ENCODE assay signal across 20 cellular contexts in the genomic region with DNA sequence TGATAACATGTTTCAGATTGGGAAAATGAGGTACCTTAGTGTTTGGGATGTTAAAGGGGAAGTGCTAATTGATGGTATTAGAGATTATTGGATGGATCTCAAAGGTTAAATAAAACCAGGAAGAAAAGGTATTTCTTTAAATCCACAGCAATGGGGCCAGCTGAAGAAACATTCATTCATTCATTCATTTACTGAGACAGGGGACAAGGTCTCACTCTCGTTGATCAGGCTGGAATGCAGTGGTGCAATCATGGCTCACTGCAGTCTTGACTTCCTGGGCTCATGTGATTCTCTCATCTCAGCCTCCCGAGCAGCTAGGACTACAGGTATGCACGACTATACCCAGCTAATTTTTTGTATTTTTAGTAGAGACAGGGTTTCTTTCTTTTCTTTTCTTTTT.
"Had no signal": no experiment of that assay in that cellular context is flagged by ENCODE, and none has a peak within 500 bp of the region (broad histone marks: within the 10 kb centered on the region; RNA-seq: fewer than 3 reads in every experiment).

No MANE protein-coding gene starts in this region.

- DNase-seq: activated B cell treated with CpG ODN at 0.5 μM for 24 hours; activated CD4-positive, alpha-beta T cell treated with anti-CD3 and anti-CD28 coated beads, Interleukin-2, amount 10 ng/mL, durations not matched to agents 24 days and 14 days; activated CD8-positive, alpha-beta memory T cell treated with anti-CD3 and anti-CD28 coated beads for 24 hours; activated effector memory CD4-positive, alpha-beta T cell treated with anti-CD3 and anti-CD28 coated beads, Interleukin-2, amount 50 U/mL, for 16 hours; activated naive CD4-positive, alpha-beta T cell treated with anti-CD3 and anti-CD28 coated beads, Interleukin-2, amount 10 ng/mL, durations not matched to agents 7 days and 5 days; anterior cingulate cortex; body of pancreas; effector CD4-positive, alpha-beta T cell; left lung; naive thymus-derived CD8-positive, alpha-beta T cell; posterior cingulate gyrus; retina; stimulated activated CD4-positive, alpha-beta T cell treated with anti-CD3 and anti-CD28 coated beads, Interleukin-4, amount 100 ng/mL, for 24 hours; stimulated activated naive CD8-positive, alpha-beta T cell treated with anti-CD3 and anti-CD28 coated beads, Interleukin-15, Interleukin-2, amounts not matched to agents 100 U/mL and 50 U/mL, for 24 hours; T1000; upper lobe of right lung had no signal

- H3K27me3 Mint-ChIP-seq: activated B cell treated with CpG ODN at 0.5 μM for 24 hours; activated CD4-positive, alpha-beta T cell treated with anti-CD3 and anti-CD28 coated beads, Interleukin-2, amount 10 ng/mL, durations not matched to agents 24 days and 14 days; activated naive CD4-positive, alpha-beta T cell treated with anti-CD3 and anti-CD28 coated beads, Interleukin-2, amount 10 ng/mL, durations not matched to agents 7 days and 5 days; dendritic cell treated with granulocyte-macrophage colony-stimulating factor and Interleukin-4, amounts not matched to agents 40 ng/mL and 50 ng/mL, for 4 days; naive thymus-derived CD8-positive, alpha-beta T cell had no signal

- H3K9me3 Mint-ChIP-seq: activated B cell treated with CpG ODN at 0.5 μM for 24 hours; activated CD4-positive, alpha-beta T cell treated with anti-CD3 and anti-CD28 coated beads, Interleukin-2, amount 10 ng/mL, durations not matched to agents 24 days and 14 days; activated naive CD4-positive, alpha-beta T cell treated with anti-CD3 and anti-CD28 coated beads, Interleukin-2, amount 10 ng/mL, durations not matched to agents 7 days and 5 days; dendritic cell treated with granulocyte-macrophage colony-stimulating factor and Interleukin-4, amounts not matched to agents 40 ng/mL and 50 ng/mL, for 4 days; naive thymus-derived CD8-positive, alpha-beta T cell; neural progenitor cell; T-helper 1 cell treated with Interleukin-12 subunit alpha and Interleukin-12 subunit beta and Interleukin-4 antibody, amounts not matched to agents 30 μg/mL and 1 μg/mL, for 36 hours had no signal

- H3K4me3 Mint-ChIP-seq: activated B cell treated with CpG ODN at 0.5 μM for 24 hours; activated CD4-positive, alpha-beta T cell treated with anti-CD3 and anti-CD28 coated beads, Interleukin-2, amount 10 ng/mL, durations not matched to agents 24 days and 14 days; activated naive CD4-positive, alpha-beta T cell treated with anti-CD3 and anti-CD28 coated beads, Interleukin-2, amount 10 ng/mL, durations not matched to agents 7 days and 5 days; dendritic cell treated with granulocyte-macrophage colony-stimulating factor and Interleukin-4, amounts not matched to agents 40 ng/mL and 50 ng/mL, for 4 days; naive thymus-derived CD8-positive, alpha-beta T cell; neural progenitor cell; T-helper 1 cell treated with Interleukin-12 subunit alpha and Interleukin-12 subunit beta and Interleukin-4 antibody, amounts not matched to agents 30 μg/mL and 1 μg/mL, for 36 hours had no signal

- H3K4me1 Mint-ChIP-seq: activated B cell treated with CpG ODN at 0.5 μM for 24 hours; activated CD4-positive, alpha-beta T cell treated with anti-CD3 and anti-CD28 coated beads, Interleukin-2, amount 10 ng/mL, durations not matched to agents 24 days and 14 days; activated naive CD4-positive, alpha-beta T cell treated with anti-CD3 and anti-CD28 coated beads, Interleukin-2, amount 10 ng/mL, durations not matched to agents 7 days and 5 days; naive thymus-derived CD8-positive, alpha-beta T cell; neural progenitor cell had no signal

- H3K27ac Mint-ChIP-seq: activated B cell treated with CpG ODN at 0.5 μM for 24 hours; activated CD4-positive, alpha-beta T cell treated with anti-CD3 and anti-CD28 coated beads, Interleukin-2, amount 10 ng/mL, durations not matched to agents 24 days and 14 days; activated naive CD4-positive, alpha-beta T cell treated with anti-CD3 and anti-CD28 coated beads, Interleukin-2, amount 10 ng/mL, durations not matched to agents 7 days and 5 days; dendritic cell treated with granulocyte-macrophage colony-stimulating factor and Interleukin-4, amounts not matched to agents 40 ng/mL and 50 ng/mL, for 4 days; naive thymus-derived CD8-positive, alpha-beta T cell; neural progenitor cell; T-helper 1 cell treated with Interleukin-12 subunit alpha and Interleukin-12 subunit beta and Interleukin-4 antibody, amounts not matched to agents 30 μg/mL and 1 μg/mL, for 36 hours had no signal

- ATAC-seq: body of pancreas; foreskin keratinocyte; left lung; naive thymus-derived CD8-positive, alpha-beta T cell; stimulated activated naive CD8-positive, alpha-beta T cell treated with anti-CD3 and anti-CD28 coated beads, Interleukin-15, Interleukin-2, amounts not matched to agents 100 U/mL and 50 U/mL, for 24 hours; upper lobe of right lung had no signal
